19 cellular contexts compared by ENCODE assay signal in genomic region chr17:5431929-5432556, GRCh38. TPM values are rescaled to one million over a fixed set of nuclear protein-coding genes. Genes with fewer than 3 reads are reported as not detected.
A peak's percentile ranks its signal among the peaks of the same experiment; 100 is the strongest.
DNase-seq lines count a peak whose midpoint lies in the region; ATAC-seq and TF ChIP-seq lines count a peak whose summit lies in the region.
"Had no signal": no experiment of that assay in that cellular context is flagged by ENCODE, and none has a peak within 500 bp of the region (broad histone marks: within the 10 kb centered on the region; RNA-seq: fewer than 3 reads in every experiment).

No MANE protein-coding gene starts in this region.

- H3K27ac Mint-ChIP-seq in WTC11 = peak overlapping the region; percentile 96
- H3K27ac Mint-ChIP-seq in stimulated activated effector memory CD8-positive, alpha-beta T cell treated with anti-CD3 and anti-CD28 coated beads, Interleukin-12 subunit alpha, Interleukin-12 subunit beta, amount 100 ng/mL, for 72 hours = peak overlapping the region; percentile 67
- no peak overlapping the region for H3K27ac Mint-ChIP-seq in stimulated activated naive B cell treated with anti-CD40 and anti-IgM and Interleukin-4, amounts not matched to agents 10 μg/mL and 1 μg/mL and 100 μg/mL, for 72 hours

- CTCF ChIA-PET in WTC11 (lab: Charles Lee) = interaction anchor here (1.6 kb wide), 1 partner anchor 9 kb away, joined by 3 read pairs; no protein-coding TSS in a partner anchor

- peak overlapping the region; percentile 62 for H3K27ac ChIP-seq in cardiac muscle cell
- H3K27ac ChIP-seq in right atrium auricular region = no peak overlapping the region
- H3K27ac ChIP-seq: coronary artery, esophagus muscularis mucosa, heart left ventricle, suprapubic skin had no signal

- POLR2A ChIA-PET in WTC11 (lab: Charles Lee) = interaction anchor here (1.1 kb wide), 1 partner anchor 13 kb away, joined by 3 read pairs; the partner anchor contains the start of genes NUP88 and RPAIN

- peaks cover 3% of the 10 kb centered on the region; the same call in 1 of the 2 replicates for H3K4me1 Mint-ChIP-seq in WTC11
- peaks cover 24% of the 10 kb centered on the region for H3K4me1 Mint-ChIP-seq in stimulated activated effector memory CD8-positive, alpha-beta T cell treated with anti-CD3 and anti-CD28 coated beads, Interleukin-12 subunit alpha, Interleukin-12 subunit beta, amount 100 ng/mL, for 72 hours
- peaks cover 23 to 27% of the 10 kb centered on the region in 2 donors for H3K4me1 Mint-ChIP-seq in stimulated activated naive B cell treated with anti-CD40 and anti-IgM and Interleukin-4, amounts not matched to agents 10 μg/mL and 1 μg/mL and 100 μg/mL, for 72 hours

- H3K36me3 ChIP-seq in cardiac muscle cell = peaks cover 76% of the 10 kb centered on the region
- peaks cover 62% of the 10 kb centered on the region for H3K36me3 ChIP-seq in right atrium auricular region

- H3K4me3 Mint-ChIP-seq in WTC11 = no peak overlapping the region
- H3K4me3 Mint-ChIP-seq in stimulated activated effector memory CD8-positive, alpha-beta T cell treated with anti-CD3 and anti-CD28 coated beads, Interleukin-12 subunit alpha, Interleukin-12 subunit beta, amount 100 ng/mL, for 72 hours = no peak overlapping the region
- H3K4me3 Mint-ChIP-seq in stimulated activated naive B cell treated with anti-CD40 and anti-IgM and Interleukin-4, amounts not matched to agents 10 μg/mL and 1 μg/mL and 100 μg/mL, for 72 hours = no peak overlapping the region

- H3K4me1 ChIP-seq in cardiac muscle cell (ENCODE audit: low read depth) (no peaks in the 10 kb centered on the region), right atrium auricular region (no peaks in the 10 kb centered on the region)

- H3K27me3 Mint-ChIP-seq in WTC11 (ENCODE audit: low read depth) = no peaks in the 10 kb centered on the region
- no peaks in the 10 kb centered on the region for H3K27me3 Mint-ChIP-seq in stimulated activated naive B cell treated with anti-CD40 and anti-IgM and Interleukin-4, amounts not matched to agents 10 μg/mL and 1 μg/mL and 100 μg/mL, for 72 hours

- H3K36me3 Mint-ChIP-seq in WTC11 = peaks cover 87% of the 10 kb centered on the region
- peaks cover 75% of the 10 kb centered on the region for H3K36me3 Mint-ChIP-seq in stimulated activated effector memory CD8-positive, alpha-beta T cell treated with anti-CD3 and anti-CD28 coated beads, Interleukin-12 subunit alpha, Interleukin-12 subunit beta, amount 100 ng/mL, for 72 hours
- H3K36me3 Mint-ChIP-seq in stimulated activated naive B cell treated with anti-CD40 and anti-IgM and Interleukin-4, amounts not matched to agents 10 μg/mL and 1 μg/mL and 100 μg/mL, for 72 hours = peaks cover 41 to 68% of the 10 kb centered on the region in 2 donors

- no peaks in the 10 kb centered on the region for H3K27me3 ChIP-seq in cardiac muscle cell
- no peaks in the 10 kb centered on the region for H3K27me3 ChIP-seq in right atrium auricular region
- H3K27me3 ChIP-seq: esophagus muscularis mucosa, heart left ventricle, suprapubic skin had no signal

- H3K4me3 ChIP-seq in cardiac muscle cell (no peak overlapping the region), right atrium auricular region (no peak overlapping the region), epithelial cell of esophagus (ENCODE audit: low read length) (no peak overlapping the region)
- H3K4me3 ChIP-seq: coronary artery, esophagus muscularis mucosa, heart left ventricle, suprapubic skin had no signal

- no peak for TF ChIP-seq CTCF in cardiac muscle cell (IDR thresholded peaks at IDR 0.05; ENCODE audit: low read depth, low read length)
- TF ChIP-seq CTCF in right atrium auricular region (IDR thresholded peaks at IDR 0.05) = no peak
- TF ChIP-seq CTCF in WTC11 (IDR thresholded peaks at IDR 0.05) = no peak
- no peak for TF ChIP-seq CTCF in epithelial cell of esophagus (IDR thresholded peaks at IDR 0.05; ENCODE audit: insufficient read depth, low read depth, low read length, missing control alignments)

- H3K9me3 ChIP-seq in cardiac muscle cell (ENCODE audit: low read depth) = no peaks in the 10 kb centered on the region
- H3K9me3 ChIP-seq in right atrium auricular region = no peaks in the 10 kb centered on the region
- H3K9me3 ChIP-seq: esophagus muscularis mucosa, heart left ventricle, suprapubic skin had no signal

- DNase-seq in cardiac muscle cell (ENCODE audit: low read depth in 1 of 2, low spot score in 1 of 2) (no peak), right atrium auricular region (ENCODE audit: low spot score) (no peak), WTC11 (ENCODE audit: low spot score) (no peak), epithelial cell of esophagus (ENCODE audit: low read depth) (peak; percentile 93), amniotic stem cell (lab: John Stamatoyannopoulos, UW) (no peak), DMS153 (lab: John Stamatoyannopoulos, UW) (no peak)
- DNase-seq in stimulated activated effector memory CD8-positive, alpha-beta T cell treated with anti-CD3 and anti-CD28 coated beads, Interleukin-12 subunit alpha, Interleukin-12 subunit beta, amount 100 ng/mL, for 72 hours (ENCODE audit: low spot score in 2 of 2) = no peak
- DNase-seq in stimulated activated naive B cell treated with anti-CD40 and anti-IgM and Interleukin-4, amounts not matched to agents 10 μg/mL and 1 μg/mL and 100 μg/mL, for 72 hours = no peak
- DNase-seq: activated CD4-positive, CD25-positive, alpha-beta regulatory T cell treated with anti-CD3 and anti-CD28 coated beads, Interleukin-2, amount 50 U/mL, for 72 hours; aorta; GOT3; heart left ventricle; NCI-H187; SHP77; stimulated activated CD4-positive, alpha-beta T cell treated with anti-CD3 and anti-CD28 coated beads, Interleukin-1b, Interleukin-23, amount 100 ng/mL, for 48 hours had no signal

- H3K9me3 Mint-ChIP-seq in WTC11 = no peaks in the 10 kb centered on the region
- H3K9me3 Mint-ChIP-seq in stimulated activated effector memory CD8-positive, alpha-beta T cell treated with anti-CD3 and anti-CD28 coated beads, Interleukin-12 subunit alpha, Interleukin-12 subunit beta, amount 100 ng/mL, for 72 hours = no peaks in the 10 kb centered on the region
- no peaks in the 10 kb centered on the region for H3K9me3 Mint-ChIP-seq in stimulated activated naive B cell treated with anti-CD40 and anti-IgM and Interleukin-4, amounts not matched to agents 10 μg/mL and 1 μg/mL and 100 μg/mL, for 72 hours

- no peak for ATAC-seq in WTC11
- no peak for ATAC-seq in stimulated activated effector memory CD8-positive, alpha-beta T cell treated with anti-CD3 and anti-CD28 coated beads, Interleukin-12 subunit alpha, Interleukin-12 subunit beta, amount 100 ng/mL, for 72 hours
- ATAC-seq in stimulated activated naive B cell treated with anti-CD40 and anti-IgM and Interleukin-4, amounts not matched to agents 10 μg/mL and 1 μg/mL and 100 μg/mL, for 72 hours (replicated peaks) = no peak
- ATAC-seq: heart left ventricle, sciatic nerve had no signal

TF ChIP-seq in WTC11, 78 proteins besides CTCF, POLR2A, EP300 and RAD21:
- TF ChIP-seq ZBTB21 (CRISPR knock-in tag; IDR thresholded peaks at IDR 0.05; ENCODE audit: borderline replicate concordance) = no peak
- no peak for TF ChIP-seq E2F1 (CRISPR knock-in tag; IDR thresholded peaks at IDR 0.05)
- TF ChIP-seq FOXP1 (CRISPR knock-in tag; IDR thresholded peaks at IDR 0.05; ENCODE audit: borderline replicate concordance) = no peak
- TF ChIP-seq NR3C1 (CRISPR knock-in tag; conservative IDR thresholded peaks at IDR 0.05; ENCODE audit: low read depth) = no peak
- TF ChIP-seq ZNF425 (CRISPR knock-in tag; conservative IDR thresholded peaks at IDR 0.05) = 0 out of 2 replicates have a peak, but pooled peaks have one; percentile 20
- peak; percentile 47; the same call in 1 of the 2 replicates for TF ChIP-seq NFATC4 (CRISPR knock-in tag; IDR thresholded peaks at IDR 0.05)

RNA-seq across cellular contexts. Expression of gene C1QBP, which starts 6.9 kb away (rescaled TPM):
- total RNA-seq in cardiac muscle cell = 156 and 211 TPM in 2 replicates
- 241 and 299 TPM in 2 replicates for polyA plus RNA-seq in cardiac muscle cell
- 100 to 1,000 TPM in 1 of 2 donors, 10 to 100 TPM in 1; 82.8 to 126 TPM for total RNA-seq in right atrium auricular region
- total RNA-seq in WTC11 (2021) = 377 to 429 TPM (median 382 TPM) in 3 replicates

RNA-seq across cellular contexts. Expression of gene RPAIN, which starts 12.1 kb away (rescaled TPM):
- total RNA-seq in cardiac muscle cell (117 and 185 TPM in 2 replicates), right atrium auricular region (10 to 100 TPM; 31.4 to 40.7 TPM), WTC11 (2021) (67.8 to 69.9 TPM (median 68.4 TPM) in 3 replicates)
- 117 and 119 TPM in 2 replicates for polyA plus RNA-seq in cardiac muscle cell

RNA-seq across cellular contexts. Expression of gene NUP88, which starts 12.6 kb away (rescaled TPM):
- 86.3 and 89.7 TPM in 2 replicates for total RNA-seq in cardiac muscle cell
- polyA plus RNA-seq in cardiac muscle cell = 70.5 and 74.4 TPM in 2 replicates
- 10 to 100 TPM; 21.7 to 48.2 TPM for total RNA-seq in right atrium auricular region
- 63.0 to 87.7 TPM (median 65.4 TPM) in 3 replicates for total RNA-seq in WTC11 (2021)

RNA-seq across cellular contexts. Expression of gene DHX33, which starts 36.7 kb away (rescaled TPM):
- total RNA-seq in cardiac muscle cell (7.8 and 12.2 TPM in 2 replicates), right atrium auricular region (1 to 10 TPM; 5.6 to 5.8 TPM), WTC11 (2021) (46.1 to 56.3 TPM (median 47.9 TPM) in 3 replicates)
- polyA plus RNA-seq in cardiac muscle cell = 1.6 and 3.2 TPM in 2 replicates

RNA-seq across cellular contexts. Expression of gene DERL2, which starts 53.9 kb away (rescaled TPM):
- total RNA-seq in cardiac muscle cell = 17.9 and 30.4 TPM in 2 replicates
- polyA plus RNA-seq in cardiac muscle cell = 46.7 and 73.5 TPM in 2 replicates
- 10 to 100 TPM; 10.9 to 20.8 TPM for total RNA-seq in right atrium auricular region
- 39.1 to 47.1 TPM (median 39.4 TPM) in 3 replicates for total RNA-seq in WTC11 (2021)
